1 cellular context compared by ENCODE assay signal in genomic region chr4:120616-121015, GRCh38.
TF ChIP-seq lines count a peak whose summit lies in the region.

No MANE protein-coding gene starts in this region.

TF ChIP-seq in GM23338, 12 proteins besides CTCF, POLR2A, EP300 and RAD21:
- TF ChIP-seq ZNF462 (CRISPR knock-in tag; IDR thresholded peaks at IDR 0.05) = no peak
